Comparison of ENCODE assay signal across 12 cellular contexts in the genomic region with DNA sequence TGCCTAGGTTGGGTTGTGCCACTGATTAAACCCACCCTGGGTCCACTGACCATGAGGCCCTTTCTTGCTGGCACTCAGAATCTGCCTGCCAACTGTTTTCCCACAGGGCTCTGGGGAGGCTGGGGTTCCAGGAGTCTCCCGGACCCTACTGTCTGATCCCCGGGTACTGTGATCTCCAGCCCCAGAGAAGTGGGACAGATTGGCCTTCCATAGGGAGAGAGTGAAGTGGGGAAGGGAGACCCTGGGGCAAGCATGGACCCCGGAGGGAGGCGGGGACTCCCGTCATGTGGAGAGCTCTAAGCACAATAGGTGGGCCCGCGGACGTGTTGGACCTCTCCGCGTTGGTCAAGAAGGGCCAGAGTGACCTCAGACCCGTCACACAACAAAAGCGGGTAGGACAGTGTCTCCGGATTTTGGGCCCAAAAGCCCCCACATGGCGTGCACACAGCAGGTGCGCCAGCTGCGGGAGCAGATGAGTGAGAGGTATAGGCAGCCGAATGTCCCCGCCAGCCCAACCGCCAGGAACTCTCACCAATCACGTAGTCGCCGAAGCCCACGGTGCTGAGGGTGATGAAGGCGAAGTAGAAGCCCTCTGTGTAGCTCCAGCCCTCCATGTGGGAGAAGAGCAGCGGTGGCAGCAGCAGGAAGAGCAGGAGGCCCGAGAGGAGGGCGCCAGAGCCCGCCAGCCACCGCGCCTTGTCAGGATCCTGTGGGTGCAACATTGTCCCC. TPM values are rescaled to one million over a fixed set of nuclear protein-coding genes. Genes with fewer than 3 reads are reported as not detected.
DNase-seq lines count a peak whose midpoint lies in the region; ATAC-seq and TF ChIP-seq lines count a peak whose summit lies in the region.
"Had no signal": no experiment of that assay in that cellular context is flagged by ENCODE, and none has a peak within 500 bp of the region (broad histone marks: within the 10 kb centered on the region; RNA-seq: fewer than 3 reads in every experiment).

No MANE protein-coding gene starts in this region.

- no peaks in the 10 kb centered on the region for H4K20me1 ChIP-seq in OCI-LY7 (ENCODE audit: insufficient read depth, low read length)

- CTCF ChIA-PET in OCI-LY7 (lab: Charles Lee; ENCODE audit: unreplicated experiment) = interaction anchor here (0.5 kb wide), 1 partner anchor 24 kb away, joined by 3 read pairs; no protein-coding TSS in a partner anchor

- TF ChIP-seq POLR2A in gastrocnemius medialis (IDR thresholded peaks at IDR 0.05) = no peak

- H3K4me1 ChIP-seq in OCI-LY7 (ENCODE audit: insufficient read depth, low read length, poor library complexity, severe bottlenecking) = no peaks in the 10 kb centered on the region
- H3K4me1 ChIP-seq in gastrocnemius medialis = no peaks in the 10 kb centered on the region
- H3K4me1 ChIP-seq: SJSA1 had no signal

- TF ChIP-seq CTCF in OCI-LY7 (conservative IDR thresholded peaks at IDR 0.05; ENCODE audit: low read length) = peak; percentile 37
- peak in 3 of 5 experiments; percentile 4 to 30 (median 7) for TF ChIP-seq CTCF in gastrocnemius medialis (IDR thresholded peaks at IDR 0.05 in 4 of 5, conservative IDR thresholded peaks at IDR 0.05 in 1 of 5)

- peaks cover 0 to 7% (median 0%) of the 10 kb centered on the region in 3 donors for H3K27me3 ChIP-seq in gastrocnemius medialis

- DNase-seq in OCI-LY7 (ENCODE audit: low spot score) = no peak
- DNase-seq in gastrocnemius medialis = no peak
- no peak for DNase-seq in putamen (ENCODE audit: low spot score)
- DNase-seq: cerebellar nuclear complex had no signal

- H3K4me3 ChIP-seq in OCI-LY7 (ENCODE audit: low read depth, low read length, poor library complexity, severe bottlenecking) (no peak overlapping the region), gastrocnemius medialis (no peak overlapping the region)
- H3K4me3 ChIP-seq: SJSA1 had no signal

- H3K4me2 ChIP-seq in OCI-LY7 (ENCODE audit: low read length) = no peak overlapping the region

- intact Hi-C loops in OCI-LY7 (cut with micrococcal nuclease; ENCODE audit: unreplicated experiment) = loop anchor here (1.0 to 10.0 kb wide), 4 partner anchors 113 to 431 kb away; no protein-coding TSS in a partner anchor
- intact Hi-C loops in gastrocnemius medialis (cut with DNase I; ENCODE audit: low total_unique reads) = loop anchor here (1.0 to 5.0 kb wide), 3 partner anchors 135 to 331 kb away; no protein-coding TSS in a partner anchor

- POLR2A ChIA-PET in OCI-LY7 (lab: Charles Lee) = no interaction called here

- H3K79me2 ChIP-seq in OCI-LY7 (ENCODE audit: insufficient read depth, low read depth, low read length) = no peaks in the 10 kb centered on the region

- H3K27ac ChIP-seq in OCI-LY7 (ENCODE audit: low read depth, low read length, poor library complexity, severe bottlenecking) (no peak overlapping the region), gastrocnemius medialis (no peak overlapping the region)
- H3K27ac ChIP-seq: SJSA1 had no signal

- BruUV-seq in OCI-LY7 (replicated peaks; lab: Mats Ljungman, UMichigan) = no TSS peak

- in situ Hi-C loops in gastrocnemius medialis (cut with MboI; ENCODE audit: low sequenced_read_pairs in 4 of 4) = loop anchor here (5.0 to 25.0 kb wide), 6 partner anchors 136 to 441 kb away; no protein-coding TSS in a partner anchor

- H3K9me2 ChIP-seq in OCI-LY7 (ENCODE audit: insufficient read depth, low read length) = no peaks in the 10 kb centered on the region

- no peaks in the 10 kb centered on the region for H3K9me3 ChIP-seq in OCI-LY7 (ENCODE audit: low read length)
- no peaks in the 10 kb centered on the region for H3K9me3 ChIP-seq in gastrocnemius medialis
- H3K9me3 ChIP-seq: SJSA1 had no signal

- H3K36me3 ChIP-seq in OCI-LY7 (ENCODE audit: insufficient read depth, low read length) (no peaks in the 10 kb centered on the region), gastrocnemius medialis (no peaks in the 10 kb centered on the region)
- H3K36me3 ChIP-seq: SJSA1 had no signal

- ATAC-seq in GM21423 (IDR thresholded peaks at IDR 0.05; ENCODE audit: unreplicated experiment) = peak; percentile 8
- ATAC-seq in esophagus mucosa = peak; percentile 23
- no peak for ATAC-seq in gastrocnemius medialis
- no peak for ATAC-seq in GM19351 (IDR thresholded peaks at IDR 0.05; ENCODE audit: unreplicated experiment)
- ATAC-seq in HG03342 (IDR thresholded peaks at IDR 0.05; ENCODE audit: unreplicated experiment) = no peak
- no peak for ATAC-seq in HG02623 (IDR thresholded peaks at IDR 0.05; ENCODE audit: unreplicated experiment)

- no peak overlapping the region; the same call in 1 of the 2 replicates for H2AFZ ChIP-seq in OCI-LY7 (ENCODE audit: low read length)

RNA-seq across cellular contexts. Expression of gene KCNK17, which starts 10.6 kb away (rescaled TPM):
- total RNA-seq in OCI-LY7 (2014; rRNA removed; shearing (Covaris generic)) = not detected in 2 replicates
- not detected in 2 replicates for total RNA-seq in OCI-LY7 (2022)
- total RNA-seq in esophagus mucosa = 0.12 TPM
- total RNA-seq in gastrocnemius medialis = not detected
- total RNA-seq: activated T-helper 2 cell treated with anti-CD3 and anti-CD28 coated beads, Interferon-gamma antibody, Interleukin-2, Interleukin-4, amounts not matched to agents 10 μg/mL and 5 μg/mL and 100 μg/mL, durations not matched to agents 14 hours and 24 hours and 36 hours; SJSA1 had no signal

RNA-seq across cellular contexts. Expression of gene KCNK16, which starts 18.9 kb away (rescaled TPM):
- not detected in 2 replicates for total RNA-seq in OCI-LY7 (2014; rRNA removed; shearing (Covaris generic))
- total RNA-seq in OCI-LY7 (2022) (not detected in 2 replicates), esophagus mucosa (not detected), gastrocnemius medialis (not detected)
- total RNA-seq: activated T-helper 2 cell treated with anti-CD3 and anti-CD28 coated beads, Interferon-gamma antibody, Interleukin-2, Interleukin-4, amounts not matched to agents 10 μg/mL and 5 μg/mL and 100 μg/mL, durations not matched to agents 14 hours and 24 hours and 36 hours; neural crest cell; SJSA1 had no signal

Comparison
In these comparisons a context has a peak if more than half of its experiments do, and no peak if none do; other contexts are left out.
1. ATAC-seq: peak in GM21423 (single experiment) and esophagus mucosa (single experiment); none in gastrocnemius medialis (0 of 2), GM19351 (single experiment), HG03342 (single experiment) and HG02623 (single experiment).